In the genomic region with DNA sequence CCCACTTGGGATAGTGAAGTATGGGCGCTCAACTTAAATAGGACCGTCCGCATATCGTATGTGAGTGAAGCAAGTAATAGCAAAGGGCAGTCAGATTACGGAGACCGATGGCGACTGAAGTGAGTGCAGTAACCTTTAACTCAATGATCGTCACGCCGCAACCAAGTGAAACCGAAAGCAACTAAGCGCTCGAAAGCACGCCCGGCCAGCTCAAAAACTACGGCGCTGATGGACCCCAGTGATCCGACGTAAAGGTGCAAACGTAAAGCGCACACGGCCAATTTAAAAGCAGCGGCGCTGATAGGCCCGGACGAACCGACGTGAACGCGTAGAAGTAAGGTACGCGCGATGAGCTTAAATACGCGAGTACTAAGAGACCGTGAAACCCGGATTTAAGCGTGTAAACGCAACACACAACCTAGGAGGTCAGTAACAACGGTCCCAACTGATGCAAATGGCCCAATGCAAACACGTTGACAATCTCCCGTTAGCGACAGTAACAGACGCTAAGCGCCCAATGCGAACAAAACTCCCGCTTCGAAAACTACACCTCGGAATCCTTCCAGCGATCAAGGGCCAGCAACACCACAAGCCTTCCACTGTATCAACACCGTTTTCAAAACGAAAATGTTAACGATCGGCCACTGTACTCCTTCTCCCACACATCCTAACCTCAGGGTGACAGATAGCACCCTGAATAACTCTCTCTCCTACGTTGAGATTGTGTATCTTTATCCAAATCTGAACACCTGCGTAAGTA, we compare ENCODE assay signal across 8 cellular contexts. TPM values are rescaled to one million over a fixed set of nuclear protein-coding genes. Genes with fewer than 3 reads are reported as not detected.
DNase-seq lines count a peak whose midpoint lies in the region; ATAC-seq and TF ChIP-seq lines count a peak whose summit lies in the region.

No MANE protein-coding gene starts in this region.

- DNase-seq in GDM1 (lab: John Stamatoyannopoulos, UW) (peak; percentile 99), NCI-H1105 treated with DMSO at 0.1 percent for 48 hours (lab: John Stamatoyannopoulos, UW) (peak; percentile 99), SW480 (ENCODE audit: low spot score) (peak; percentile 100), adrenal gland (peak; percentile 64 to 99 (median 95)), left ventricle myocardium inferior (peak; percentile 86), posterior vena cava (ENCODE audit: low spot score) (peak; percentile 92), upper lobe of right lung (peak; percentile 93)

- intact Hi-C loops in adrenal gland (cut with DNase I) (no loop called here), left ventricle myocardium inferior (cut with micrococcal nuclease) (no loop called here), posterior vena cava (cut with DNase I) (no loop called here), upper lobe of right lung (cut with DNase I) (no loop called here)

- H3K27me3 ChIP-seq in adrenal gland (no peaks in the 10 kb centered on the region), left ventricle myocardium inferior (ENCODE audit: low read depth) (no peaks in the 10 kb centered on the region), upper lobe of right lung (no peaks in the 10 kb centered on the region)

- ATAC-seq in HG02588 (IDR thresholded peaks at IDR 0.05; ENCODE audit: unreplicated experiment) (peak; percentile 61), upper lobe of right lung (peak; percentile 90)

- TF ChIP-seq CTCF in adrenal gland (IDR thresholded peaks at IDR 0.05): peak in 2 of 6 experiments; percentile 2 to 11
- no peak for TF ChIP-seq CTCF in left ventricle myocardium inferior (IDR thresholded peaks at IDR 0.05; ENCODE audit: borderline replicate concordance)
- TF ChIP-seq CTCF in upper lobe of right lung (IDR thresholded peaks at IDR 0.05): no peak

- WGBS in adrenal gland, 4 donors: 0 to 1% (median 0%) methylated on average over 45 to 56 of the region's 56 CpGs

- no peaks in the 10 kb centered on the region for H3K9me3 ChIP-seq in adrenal gland (replicated peaks in 1 of 3)
- H3K9me3 ChIP-seq in left ventricle myocardium inferior (replicated peaks): no peaks in the 10 kb centered on the region
- no peaks in the 10 kb centered on the region for H3K9me3 ChIP-seq in upper lobe of right lung

- H3K4me3 ChIP-seq in adrenal gland: peak overlapping the region in 3 of 4 donors; percentile 35 to 45 (median 43)
- H3K4me3 ChIP-seq in left ventricle myocardium inferior: peak overlapping the region; percentile 77
- peak overlapping the region; percentile 68 for H3K4me3 ChIP-seq in upper lobe of right lung

- H3K4me1 ChIP-seq in adrenal gland (replicated peaks in 1 of 2): peaks cover 0 to 18% of the 10 kb centered on the region in 2 donors
- H3K4me1 ChIP-seq in left ventricle myocardium inferior: peaks cover 24% of the 10 kb centered on the region
- H3K4me1 ChIP-seq in upper lobe of right lung: peaks cover 16% of the 10 kb centered on the region

- no peaks in the 10 kb centered on the region for H3K36me3 ChIP-seq in adrenal gland (replicated peaks in 1 of 2)
- no peaks in the 10 kb centered on the region for H3K36me3 ChIP-seq in left ventricle myocardium inferior
- H3K36me3 ChIP-seq in upper lobe of right lung: no peaks in the 10 kb centered on the region

- TF ChIP-seq POLR2A in adrenal gland (IDR thresholded peaks at IDR 0.05): peak; percentile 100

- H3K27ac ChIP-seq in adrenal gland (peak overlapping the region; percentile 79 to 98 (median 93)), left ventricle myocardium inferior (replicated peaks) (peak overlapping the region; percentile 98), upper lobe of right lung (peak overlapping the region; percentile 100)

RNA-seq across cellular contexts. Expression of gene ARL4D, which starts 37.9 kb away (rescaled TPM):
- total RNA-seq in adrenal gland (1 to 10 TPM; 2.4 to 7.1 (median 5.7) TPM), left ventricle myocardium inferior (7.1 TPM), posterior vena cava (10 to 100 TPM; 16.1 to 24.3 TPM), upper lobe of right lung (18.5 TPM)
- polyA plus RNA-seq in adrenal gland: 1 to 10 TPM; 2.8 to 8.3 (median 3.2) TPM

Comparison
In these comparisons a context has a peak if more than half of its experiments do, and no peak if none do; other contexts are left out.
1. Peak in every context shown above with its lines: DNase-seq, ATAC-seq, H3K4me3 ChIP-seq and H3K27ac ChIP-seq.